13 cellular contexts compared by ENCODE assay signal in the genomic region with DNA sequence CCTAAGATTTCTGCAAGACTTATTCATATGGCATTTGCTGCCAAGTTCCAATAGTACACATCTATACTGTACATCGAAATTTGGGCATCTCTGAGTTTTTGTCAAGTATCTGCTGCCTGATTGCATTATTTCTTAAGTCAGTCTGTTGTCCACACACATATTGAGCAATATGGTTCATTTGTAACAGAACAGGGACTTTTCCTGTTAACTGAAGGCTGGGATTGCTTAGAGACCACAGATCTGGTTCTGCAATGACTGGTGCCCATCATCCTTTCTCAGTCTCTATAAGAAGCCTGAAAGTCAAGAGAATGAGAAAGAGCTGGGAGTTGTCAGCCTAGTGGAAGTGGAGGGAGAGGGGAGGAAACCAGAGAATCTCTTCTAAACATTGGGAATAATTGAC.
"Had no signal": no experiment of that assay in that cellular context is flagged by ENCODE, and none has a peak within 500 bp of the region (broad histone marks: within the 10 kb centered on the region; RNA-seq: fewer than 3 reads in every experiment).

No MANE protein-coding gene starts in this region.

- H3K27me3 Mint-ChIP-seq: activated naive CD8-positive, alpha-beta T cell treated with anti-CD3 and anti-CD28 coated beads for 36 hours; dendritic cell treated with granulocyte-macrophage colony-stimulating factor and Interleukin-4, amounts not matched to agents 40 ng/mL and 50 ng/mL, for 4 days had no signal

- ATAC-seq: activated T-cell treated with anti-CD3 and anti-CD28 coated beads, Interleukin-2, amount 50 U/mL, for 4 hours had no signal

- H3K27ac ChIP-seq: hepatocyte, neural progenitor cell, thyroid gland, vagina had no signal

- H3K4me3 ChIP-seq: hepatocyte, neural progenitor cell, thyroid gland, vagina had no signal

- H3K36me3 ChIP-seq: neural progenitor cell, thyroid gland, vagina had no signal

- H3K27me3 ChIP-seq: hepatocyte, neural progenitor cell, thyroid gland, vagina had no signal

- H3K27ac Mint-ChIP-seq: activated naive CD8-positive, alpha-beta T cell treated with anti-CD3 and anti-CD28 coated beads for 36 hours; dendritic cell treated with granulocyte-macrophage colony-stimulating factor and Interleukin-4, amounts not matched to agents 40 ng/mL and 50 ng/mL, for 4 days; neural progenitor cell had no signal

- DNase-seq: activated CD4-positive, alpha-beta T cell treated with anti-CD3 and anti-CD28 coated beads, Interleukin-2, amount 50 U/mL, for 48 hours; activated effector memory CD4-positive, alpha-beta T cell treated with anti-CD3 and anti-CD28 coated beads, Interleukin-2, amount 50 U/mL, for 16 hours; activated naive CD8-positive, alpha-beta T cell treated with anti-CD3 and anti-CD28 coated beads for 36 hours; activated T-cell treated with anti-CD3 and anti-CD28 coated beads, Interleukin-2, amount 50 U/mL, for 4 hours; anterior cingulate cortex; cerebellar nuclear complex; mesendoderm; small intestine; thyroid gland had no signal

- H3K4me3 Mint-ChIP-seq: activated naive CD8-positive, alpha-beta T cell treated with anti-CD3 and anti-CD28 coated beads for 36 hours; activated T-cell treated with anti-CD3 and anti-CD28 coated beads, Interleukin-2, amount 50 U/mL, for 4 hours; dendritic cell treated with granulocyte-macrophage colony-stimulating factor and Interleukin-4, amounts not matched to agents 40 ng/mL and 50 ng/mL, for 4 days; neural progenitor cell had no signal

- H3K9me3 Mint-ChIP-seq: activated naive CD8-positive, alpha-beta T cell treated with anti-CD3 and anti-CD28 coated beads for 36 hours; activated T-cell treated with anti-CD3 and anti-CD28 coated beads, Interleukin-2, amount 50 U/mL, for 4 hours; dendritic cell treated with granulocyte-macrophage colony-stimulating factor and Interleukin-4, amounts not matched to agents 40 ng/mL and 50 ng/mL, for 4 days; neural progenitor cell had no signal

- H3K9me3 ChIP-seq: thyroid gland, vagina had no signal

- H3K4me1 Mint-ChIP-seq: neural progenitor cell had no signal

- H3K36me3 Mint-ChIP-seq: activated naive CD8-positive, alpha-beta T cell treated with anti-CD3 and anti-CD28 coated beads for 36 hours; neural progenitor cell had no signal

- H3K4me1 ChIP-seq: neural progenitor cell, thyroid gland, vagina had no signal
